ENCODE assay signal across 35 cellular contexts in the genomic region with DNA sequence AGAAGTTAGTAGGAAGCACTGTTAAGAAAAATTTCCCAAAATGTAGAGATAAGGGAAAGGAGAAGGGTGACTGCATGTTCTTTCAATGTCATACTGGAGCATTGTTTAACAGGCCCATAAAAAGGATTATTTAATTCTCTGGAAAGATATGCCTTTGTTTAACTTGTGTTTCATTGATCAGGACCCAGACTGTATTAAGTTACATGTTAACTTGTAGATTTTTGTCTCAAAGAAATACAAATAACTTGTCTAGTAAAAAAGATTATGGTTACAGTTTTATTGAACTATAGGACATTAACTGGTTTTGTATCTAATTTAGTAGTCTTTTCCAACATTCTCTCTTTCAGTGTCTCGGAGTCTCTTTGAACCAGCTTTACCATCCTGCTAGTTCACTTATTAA. TPM values are rescaled to one million over a fixed set of nuclear protein-coding genes. Genes with fewer than 3 reads are reported as not detected.
"Had no signal": no experiment of that assay in that cellular context is flagged by ENCODE, and none has a peak within 500 bp of the region (broad histone marks: within the 10 kb centered on the region; RNA-seq: fewer than 3 reads in every experiment).

No MANE protein-coding gene starts in this region.

- H3K9me3 Mint-ChIP-seq: activated naive CD4-positive, alpha-beta T cell treated with anti-CD3 and anti-CD28 coated beads for 36 hours; activated naive CD8-positive, alpha-beta T cell treated with anti-CD3 and anti-CD28 coated beads, Interleukin-2, amount 10 ng/mL, durations not matched to agents 7 days and 5 days; activated T-cell treated with anti-CD3 and anti-CD28 coated beads, Interleukin-2, amount 50 U/mL, for 24 hours; activated T-helper 17 cell treated with anti-CD3 and anti-CD28 coated beads, Interleukin-2, amount 50 U/mL, for 72 hours; T-cell had no signal

- H3K36me3 ChIP-seq: breast epithelium, WERI-Rb-1 had no signal

- DNase-seq: activated CD4-positive, alpha-beta T cell treated with anti-CD3 and anti-CD28 coated beads for 36 hours; activated CD8-positive, alpha-beta memory T cell treated with anti-CD3 and anti-CD28 coated beads, Interleukin-2, amount 50 U/mL, for 48 hours; activated CD8-positive, alpha-beta T cell treated with anti-CD3 and anti-CD28 coated beads, Interleukin-2, amount 10 ng/mL, durations not matched to agents 7 days and 5 days; activated gamma-delta T cell; activated naive CD4-positive, alpha-beta T cell treated with anti-CD3 and anti-CD28 coated beads for 36 hours; activated naive CD8-positive, alpha-beta T cell treated with anti-CD3 and anti-CD28 coated beads, Interleukin-2, amount 10 ng/mL, durations not matched to agents 7 days and 5 days; activated T-cell treated with anti-CD3 and anti-CD28 coated beads, Interleukin-2, amount 50 U/mL, for 24 hours; adrenal gland; aorta; central memory CD4-positive, alpha-beta T cell; KG1; MV-4-11; NCI-H1092 treated with DMSO at 0.1 percent for 48 hours; NCI-H1417 treated with DMSO at 0.1 percent for 48 hours; NCI-H1694; NCI-H2029; NCI-H2107; NCI-H2171 treated with DMSO at 0.1 percent for 48 hours; NCI-H226; NCI-H526; NCI-H774; OCI-M1; RPMI8226; T-cell; T-helper 2 cell; T1000; WERI-Rb-1 had no signal

- H3K9me3 ChIP-seq: adrenal gland, breast epithelium had no signal

- H3K27me3 ChIP-seq: adrenal gland, breast epithelium had no signal

- H3K27ac Mint-ChIP-seq: activated CD4-positive, alpha-beta T cell treated with anti-CD3 and anti-CD28 coated beads for 36 hours; activated CD8-positive, alpha-beta T cell treated with anti-CD3 and anti-CD28 coated beads, Interleukin-2, amount 10 ng/mL, durations not matched to agents 7 days and 5 days; activated naive CD4-positive, alpha-beta T cell treated with anti-CD3 and anti-CD28 coated beads for 36 hours; activated naive CD8-positive, alpha-beta T cell treated with anti-CD3 and anti-CD28 coated beads, Interleukin-2, amount 10 ng/mL, durations not matched to agents 7 days and 5 days; activated T-cell treated with anti-CD3 and anti-CD28 coated beads, Interleukin-2, amount 50 U/mL, for 24 hours; activated T-helper 17 cell treated with anti-CD3 and anti-CD28 coated beads, Interleukin-2, amount 50 U/mL, for 72 hours; T-cell had no signal

- H3K4me3 ChIP-seq: adrenal gland, breast epithelium, SK-N-MC had no signal

- H3K27me3 Mint-ChIP-seq: activated CD4-positive, alpha-beta T cell treated with anti-CD3 and anti-CD28 coated beads for 36 hours; activated T-cell treated with anti-CD3 and anti-CD28 coated beads, Interleukin-2, amount 50 U/mL, for 24 hours; activated T-helper 17 cell treated with anti-CD3 and anti-CD28 coated beads, Interleukin-2, amount 50 U/mL, for 72 hours; T-cell had no signal

- H3K4me1 Mint-ChIP-seq: T-cell had no signal

- ATAC-seq: activated CD4-positive, alpha-beta T cell treated with anti-CD3 and anti-CD28 coated beads for 36 hours; activated CD8-positive, alpha-beta T cell treated with anti-CD3 and anti-CD28 coated beads, Interleukin-2, amount 10 ng/mL, durations not matched to agents 7 days and 5 days; activated T-helper 17 cell treated with anti-CD3 and anti-CD28 coated beads, Interleukin-2, amount 50 U/mL, for 72 hours; Panc1; Right ventricle myocardium inferior; T-cell had no signal

- H3K4me3 Mint-ChIP-seq: activated CD4-positive, alpha-beta T cell treated with anti-CD3 and anti-CD28 coated beads for 36 hours; activated CD8-positive, alpha-beta T cell treated with anti-CD3 and anti-CD28 coated beads, Interleukin-2, amount 10 ng/mL, durations not matched to agents 7 days and 5 days; activated naive CD4-positive, alpha-beta T cell treated with anti-CD3 and anti-CD28 coated beads for 36 hours; activated naive CD8-positive, alpha-beta T cell treated with anti-CD3 and anti-CD28 coated beads, Interleukin-2, amount 10 ng/mL, durations not matched to agents 7 days and 5 days; activated T-cell treated with anti-CD3 and anti-CD28 coated beads, Interleukin-2, amount 50 U/mL, for 24 hours; activated T-helper 17 cell treated with anti-CD3 and anti-CD28 coated beads, Interleukin-2, amount 50 U/mL, for 72 hours; T-cell had no signal

- H3K4me1 ChIP-seq: adrenal gland, breast epithelium had no signal

- FAIRE-seq: TTC549 had no signal

- H3K27ac ChIP-seq: adrenal gland, breast epithelium, SK-N-MC, WERI-Rb-1 had no signal

RNA-seq across cellular contexts. Expression of gene LMOD3, which starts 49.7 kb away (rescaled TPM):
- total RNA-seq: activated CD4-positive, alpha-beta T cell treated with anti-CD3 and anti-CD28 coated beads for 36 hours; activated CD8-positive, alpha-beta T cell treated with anti-CD3 and anti-CD28 coated beads, Interleukin-2, amount 10 ng/mL, durations not matched to agents 7 days and 5 days; activated naive CD4-positive, alpha-beta T cell treated with anti-CD3 and anti-CD28 coated beads for 36 hours; activated naive CD8-positive, alpha-beta T cell treated with anti-CD3 and anti-CD28 coated beads, Interleukin-2, amount 10 ng/mL, durations not matched to agents 7 days and 5 days; activated T-helper 17 cell treated with anti-CD3 and anti-CD28 coated beads, Interleukin-2, amount 50 U/mL, for 72 hours; breast epithelium; chondrocyte; MCF 10A; T-cell had no signal
- polyA plus RNA-seq: aorta had no signal
